In the genomic region with DNA sequence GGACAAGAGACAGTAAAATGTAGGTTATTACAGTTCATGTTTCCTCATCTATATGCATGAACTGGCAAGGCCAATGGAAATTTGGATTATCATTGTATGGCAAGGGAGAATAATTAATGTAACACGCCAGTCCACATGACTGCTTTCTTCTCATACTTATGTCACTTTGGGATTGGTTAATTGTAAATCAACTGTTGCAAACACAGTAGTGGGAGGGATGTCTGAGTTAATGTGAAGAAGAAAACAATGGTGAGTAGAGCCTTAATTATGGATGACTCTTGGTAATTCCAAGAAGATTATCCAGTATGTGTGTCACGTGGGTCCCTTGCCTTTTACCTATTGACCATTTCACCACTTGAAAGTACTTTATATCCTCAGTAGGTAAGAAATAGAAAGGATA, we compare ENCODE assay signal across 28 cellular contexts. TPM values are rescaled to one million over a fixed set of nuclear protein-coding genes. Genes with fewer than 3 reads are reported as not detected.
DNase-seq lines count a peak whose midpoint lies in the region; ATAC-seq and TF ChIP-seq lines count a peak whose summit lies in the region.
"Had no signal": no experiment of that assay in that cellular context is flagged by ENCODE, and none has a peak within 500 bp of the region (broad histone marks: within the 10 kb centered on the region; RNA-seq: fewer than 3 reads in every experiment).

No MANE protein-coding gene starts in this region.

- no TSS peak for BruUV-seq in PC-3 (replicated peaks; lab: Mats Ljungman, UMichigan)

- H3K4me2 ChIP-seq in PC-3 (ENCODE audit: low read length), result no peak overlapping the region
- H3K4me2 ChIP-seq: A549 had no signal

- peaks cover 8% of the 10 kb centered on the region for H3K36me3 Mint-ChIP-seq in HFFc6 (ENCODE audit: low read depth)
- H3K36me3 Mint-ChIP-seq: CD4-positive, alpha-beta memory T cell had no signal

- no peaks in the 10 kb centered on the region for H3K36me3 ChIP-seq in PC-3 (ENCODE audit: low read depth, low read length)

- peaks cover 29% of the 10 kb centered on the region for H3K79me2 ChIP-seq in PC-3 (ENCODE audit: low read length)

- H3K9me3 Mint-ChIP-seq in HFFc6, result peaks cover 2% of the 10 kb centered on the region; the same call in 1 of the 2 replicates

- H3K9me3 ChIP-seq in PC-3 (ENCODE audit: low read length), result no peaks in the 10 kb centered on the region
- H3K9me3 ChIP-seq: A549 had no signal

- H3K27ac ChIP-seq in PC-3 (ENCODE audit: low read length) (peak overlapping the region; percentile 97), epithelial cell of prostate (peak overlapping the region; percentile 95)
- H3K27ac ChIP-seq: A549, SK-N-MC had no signal

- no peaks in the 10 kb centered on the region for H3K27me3 Mint-ChIP-seq in HFFc6 (ENCODE audit: insufficient read depth)

- CTCF ChIA-PET in PC-3 (lab: Charles Lee), result no interaction called here

- H2AFZ ChIP-seq in PC-3 (ENCODE audit: low read length), result no peak overlapping the region

- H3K4me1 Mint-ChIP-seq in HFFc6 (ENCODE audit: low read depth), result peaks cover 87% of the 10 kb centered on the region
- H3K4me1 Mint-ChIP-seq: CD4-positive, alpha-beta memory T cell had no signal

- no peak overlapping the region for H3K9ac ChIP-seq in PC-3 (ENCODE audit: low read length)

- intact Hi-C loops in PC-3 (cut with micrococcal nuclease), result loop anchor here (2.0 kb wide), 1 partner anchor 57 kb away; no protein-coding TSS in a partner anchor

- DNase-seq in HFFc6 (no peak), PC-3 (no peak), epithelial cell of prostate (ENCODE audit: low read depth, low spot score) (no peak), KG1 (lab: John Stamatoyannopoulos, UW) (no peak)
- DNase-seq: C1 segment of cervical spinal cord; CD4-positive, alpha-beta memory T cell; COR-L47; DMS 273 treated with DMSO at 0.1 percent for 48 hours; DMS79; EL; GDM1; MV-4-11; NCI-H1105; NCI-H146; NCI-H1930; NCI-H2107; SIG-M5 had no signal

- H3K4me3 ChIP-seq in PC-3 (ENCODE audit: low read length), result no peak overlapping the region
- H3K4me3 ChIP-seq: A549, GM12878, K562, SK-N-MC had no signal

- no peak for TF ChIP-seq CTCF in HFFc6 (IDR thresholded peaks at IDR 0.05)
- no peak for TF ChIP-seq CTCF in PC-3 (conservative IDR thresholded peaks at IDR 0.05; ENCODE audit: low read depth, low read length)

- no peaks in the 10 kb centered on the region for H4K20me1 ChIP-seq in PC-3 (ENCODE audit: low read length)

- peak overlapping the region; percentile 13; the same call in 1 of the 2 replicates for H3K4me3 Mint-ChIP-seq in HFFc6
- H3K4me3 Mint-ChIP-seq: CD4-positive, alpha-beta memory T cell had no signal

- peaks cover 67% of the 10 kb centered on the region for H3K4me1 ChIP-seq in PC-3 (ENCODE audit: insufficient read depth, low read length)
- H3K4me1 ChIP-seq: A549 had no signal

- no peaks in the 10 kb centered on the region for H3K9me2 ChIP-seq in PC-3 (replicated peaks; ENCODE audit: low read length)

- H3F3A ChIP-seq in PC-3 (ENCODE audit: low read length, unreplicated experiment), result peaks cover 6% of the 10 kb centered on the region

- H3K27ac Mint-ChIP-seq in HFFc6, result peak overlapping the region; percentile 85
- H3K27ac Mint-ChIP-seq: CD4-positive, alpha-beta memory T cell had no signal

- POLR2A ChIA-PET in PC-3 (lab: Charles Lee; ENCODE audit: unreplicated experiment), result no interaction called here

- no peaks in the 10 kb centered on the region for H3K27me3 ChIP-seq in PC-3 (ENCODE audit: low read length)

- no peak for ATAC-seq in PC-3
- no peak for ATAC-seq in HG02970 (IDR thresholded peaks at IDR 0.05; ENCODE audit: low FRiP score, unreplicated experiment)
- ATAC-seq in HG03469 (IDR thresholded peaks at IDR 0.05; ENCODE audit: unreplicated experiment), result no peak
- ATAC-seq in GM18868 (IDR thresholded peaks at IDR 0.05; ENCODE audit: unreplicated experiment), result no peak
- ATAC-seq: A549, GM12878, HCT116, HepG2, K562, Panc1 had no signal

RNA-seq across cellular contexts. Expression of a gene that starts 1.6 kb away (rescaled TPM):
- total RNA-seq in HFFc6 (2021; fragmentation: NEBNext Ultra II Directional; extraction: Animal tissue kit (Norgen Biotek cat#: 25700)), result 100 to 1,000 TPM; 149 to 397 (median 200) TPM
- total RNA-seq in PC-3 (2014; rRNA removed), result 71.9 and 74.5 TPM in 2 replicates
- total RNA-seq: CD4-positive, alpha-beta memory T cell; GM12878; HepG2; K562; T-helper 1 cell treated with Interleukin-12 subunit alpha and Interleukin-12 subunit beta and Interleukin-4 antibody, amounts not matched to agents 30 ng/mL and 1 ng/mL, for 36 hours had no signal
